ENCODE assay signal across 14 cellular contexts in genomic region chr7:4975626-4976025, GRCh38. TPM values are rescaled to one million over a fixed set of nuclear protein-coding genes. Genes with fewer than 3 reads are reported as not detected.
A peak's percentile ranks its signal among the peaks of the same experiment; 100 is the strongest.
DNase-seq lines count a peak whose midpoint lies in the region; ATAC-seq, FAIRE-seq and TF ChIP-seq lines count a peak whose summit lies in the region.
"Not testable (repeated sequence)": the region's sequence is repeated elsewhere in the genome, so short reads cannot be mapped to it uniquely, and the experiment has no call there.
"Had no signal": no experiment of that assay in that cellular context is flagged by ENCODE, and none has a peak within 500 bp of the region (broad histone marks: within the 10 kb centered on the region; RNA-seq: fewer than 3 reads in every experiment).

No MANE protein-coding gene starts in this region.

- H3K9ac ChIP-seq in BLaER1; SU-DHL-6 (ENCODE audit: low read length); GM12878 (ENCODE audit: control insufficient read depth, insufficient read depth, low read length): not testable (repeated sequence)

- peak; percentile 49 for FAIRE-seq in GM12878 (lab: Jason Lieb, UNC)

- peak overlapping the region; percentile 63 for H3K4me3 Mint-ChIP-seq in activated T-cell treated with anti-CD3 and anti-CD28 coated beads, Interleukin-2, amount 50 U/mL, for 24 hours
- H3K4me3 Mint-ChIP-seq in natural killer cell treated with Interleukin-12 subunit alpha and Interleukin-12 subunit beta and Interleukin-15 and Interleukin-18, amount 100 ng/mL, for 72 hours = peak overlapping the region; percentile 95
- H3K4me3 Mint-ChIP-seq in stimulated activated naive CD8-positive, alpha-beta T cell treated with anti-CD3 and anti-CD28 coated beads, Interleukin-15, amount 100 ng/mL, for 72 hours = peak overlapping the region; percentile 37 to 40

- 94% methylated on average over 11 of the region's 13 CpGs for WGBS in GM12878 (ENCODE audit: insufficient coverage, insufficient replicate concordance, low lambda C conversion rate, missing lambda C conversion rate)

- intact Hi-C loops in GM12878 (cut with micrococcal nuclease; ENCODE audit: unreplicated experiment) = loop anchor here (10.0 kb wide), 3 partner anchors 69 to 181 kb away; partner anchors contain the start of gene RBAK

- not testable (repeated sequence) for H3K4me3 ChIP-seq in BLaER1; SU-DHL-6 (ENCODE audit: insufficient read depth, low read length, poor library complexity, severe bottlenecking)
- peak overlapping the region; percentile 63 for H3K4me3 ChIP-seq in HFF-Myc (replicated peaks; ENCODE audit: low read depth, low read length)
- H3K4me3 ChIP-seq in GM12878 = 0 out of 2 replicates have a peak overlapping the region, but pooled peaks have one; percentile 60
- H3K4me3 ChIP-seq in fibroblast of mammary gland (ENCODE audit: control insufficient read depth, low read depth, low read length) = peak overlapping the region; percentile 67

- TF ChIP-seq CTCF in HFF-Myc (IDR thresholded peaks at IDR 0.05; ENCODE audit: low read depth, low read length, missing control alignments); SU-DHL-6 (IDR thresholded peaks at IDR 0.05; ENCODE audit: insufficient read depth, low read length, poor library complexity, severe bottlenecking); GM12878 (IDR thresholded peaks at IDR 0.05 in 2 of 3, conservative IDR thresholded peaks at IDR 0.05 in 1 of 3; ENCODE audit: control insufficient read depth in 2 of 3, extremely low read depth in 1 of 3, insufficient read depth in 1 of 3, low read depth in 3 of 3, low read length in 3 of 3); fibroblast of mammary gland (conservative IDR thresholded peaks at IDR 0.05; ENCODE audit: control insufficient read depth, insufficient read depth, low read depth, low read length): not testable (repeated sequence)

- in situ Hi-C loops in GM12878 (cut with MboI) = not testable (repeated sequence)

- H3F3A ChIP-seq in SU-DHL-6 (ENCODE audit: insufficient read depth) = not testable (repeated sequence)

- CTCF ChIA-PET in GM12878 (lab: Yijun Ruan, JAX) = not testable (repeated sequence)

- peaks cover 15% of the 10 kb centered on the region for H3K4me1 ChIP-seq in BLaER1
- H3K4me1 ChIP-seq in GM12878 (ENCODE audit: control insufficient read depth, insufficient read depth, low read length) = not testable (repeated sequence)

- ATAC-seq in GM12878; natural killer cell treated with Interleukin-12 subunit alpha and Interleukin-12 subunit beta and Interleukin-15 and Interleukin-18, amount 100 ng/mL, for 72 hours; stimulated activated naive CD8-positive, alpha-beta T cell treated with anti-CD3 and anti-CD28 coated beads, Interleukin-15, amount 100 ng/mL, for 72 hours: not testable (repeated sequence)

- RAD21 ChIA-PET in GM12878 (lab: Charles Lee; ENCODE audit: unreplicated experiment) = interaction anchor here (1.8 kb wide), 1 partner anchor 109 kb away, joined by 6 read pairs; no protein-coding TSS in a partner anchor

- H3K36me3 Mint-ChIP-seq in activated T-cell treated with anti-CD3 and anti-CD28 coated beads, Interleukin-2, amount 50 U/mL, for 24 hours (ENCODE audit: low read depth) = peaks cover 48% of the 10 kb centered on the region
- H3K36me3 Mint-ChIP-seq in natural killer cell treated with Interleukin-12 subunit alpha and Interleukin-12 subunit beta and Interleukin-15 and Interleukin-18, amount 100 ng/mL, for 72 hours = peaks cover 10% of the 10 kb centered on the region

- H3K9me3 Mint-ChIP-seq in activated T-cell treated with anti-CD3 and anti-CD28 coated beads, Interleukin-2, amount 50 U/mL, for 24 hours; natural killer cell treated with Interleukin-12 subunit alpha and Interleukin-12 subunit beta and Interleukin-15 and Interleukin-18, amount 100 ng/mL, for 72 hours; stimulated activated naive CD8-positive, alpha-beta T cell treated with anti-CD3 and anti-CD28 coated beads, Interleukin-15, amount 100 ng/mL, for 72 hours: not testable (repeated sequence)

- TF ChIP-seq RAD21 in GM12878 (IDR thresholded peaks at IDR 0.05; ENCODE audit: insufficient read depth, low read depth, low read length) = not testable (repeated sequence)

- DNase-seq in HFF-Myc (ENCODE audit: extremely low read depth, low read depth); activated T-cell treated with anti-CD3 and anti-CD28 coated beads, Interleukin-2, amount 50 U/mL, for 24 hours; GM12878 (ENCODE audit: low read depth, low spot score); fibroblast of mammary gland (ENCODE audit: low read depth); natural killer cell treated with Interleukin-12 subunit alpha and Interleukin-12 subunit beta and Interleukin-15 and Interleukin-18, amount 100 ng/mL, for 72 hours (ENCODE audit: low spot score); stimulated activated naive CD8-positive, alpha-beta T cell treated with anti-CD3 and anti-CD28 coated beads, Interleukin-15, amount 100 ng/mL, for 72 hours: not testable (repeated sequence)

- not testable (repeated sequence) for H3K9me2 ChIP-seq in SU-DHL-6 (replicated peaks; ENCODE audit: insufficient read depth, low read length)

- peaks cover 30% of the 10 kb centered on the region for H4K20me1 ChIP-seq in BLaER1
- H4K20me1 ChIP-seq in SU-DHL-6 (ENCODE audit: low read depth, low read length); GM12878 (ENCODE audit: control insufficient read depth, insufficient read depth): not testable (repeated sequence)

- H3K4me2 ChIP-seq in BLaER1 = peak overlapping the region; percentile 86
- peak overlapping the region; percentile 84 for H3K4me2 ChIP-seq in SU-DHL-6 (ENCODE audit: low read depth, low read length, poor library complexity, severe bottlenecking)
- H3K4me2 ChIP-seq in GM12878 (ENCODE audit: control insufficient read depth, insufficient read depth) = not testable (repeated sequence)

- not testable (repeated sequence) for H2AFZ ChIP-seq in SU-DHL-6 (ENCODE audit: low read depth, low read length, severe bottlenecking); GM12878 (ENCODE audit: control insufficient read depth, low read depth, low read length)

- H3K4me1 Mint-ChIP-seq in activated T-cell treated with anti-CD3 and anti-CD28 coated beads, Interleukin-2, amount 50 U/mL, for 24 hours (ENCODE audit: low read depth) = peaks cover 46% of the 10 kb centered on the region
- peaks cover 14 to 26% of the 10 kb centered on the region in 2 donors for H3K4me1 Mint-ChIP-seq in natural killer cell treated with Interleukin-12 subunit alpha and Interleukin-12 subunit beta and Interleukin-15 and Interleukin-18, amount 100 ng/mL, for 72 hours (ENCODE audit: low read depth in 2 of 2)
- peaks cover 39% of the 10 kb centered on the region for H3K4me1 Mint-ChIP-seq in stimulated activated naive CD8-positive, alpha-beta T cell treated with anti-CD3 and anti-CD28 coated beads, Interleukin-15, amount 100 ng/mL, for 72 hours

- SMC1A ChIA-PET in GM12878 (lab: Charles Lee; ENCODE audit: uncharacterized antibody, unreplicated experiment) = not testable (repeated sequence)

- TF ChIP-seq EP300 in GM12878 (IDR thresholded peaks at IDR 0.05; ENCODE audit: borderline replicate concordance in 1 of 2, control insufficient read depth in 1 of 2, low read depth in 2 of 2, low read length in 2 of 2) = not testable (repeated sequence)

- H3K27me3 Mint-ChIP-seq in activated T-cell treated with anti-CD3 and anti-CD28 coated beads, Interleukin-2, amount 50 U/mL, for 24 hours; natural killer cell treated with Interleukin-12 subunit alpha and Interleukin-12 subunit beta and Interleukin-15 and Interleukin-18, amount 100 ng/mL, for 72 hours; stimulated activated naive CD8-positive, alpha-beta T cell treated with anti-CD3 and anti-CD28 coated beads, Interleukin-15, amount 100 ng/mL, for 72 hours: not testable (repeated sequence)

- not testable (repeated sequence) for H3K9me3 ChIP-seq in BLaER1; SU-DHL-6 (ENCODE audit: insufficient read depth, low read length); GM12878 (replicated peaks; ENCODE audit: control insufficient read depth, insufficient read depth, low read length)

- H3K36me3 ChIP-seq in BLaER1 (peaks cover 43% of the 10 kb centered on the region), SU-DHL-6 (ENCODE audit: low read length) (0 out of 2 replicates have a peak, but pooled peaks cover 11% of the 10 kb centered on the region), GM12878 (ENCODE audit: control insufficient read depth in 2 of 2, insufficient read depth in 2 of 2, low read length in 1 of 2) (peaks cover 0 to 13% of the 10 kb centered on the region in 2 experiments; a peak in 2 of 4 replicates)

- not testable (repeated sequence) for BruUV-seq in GM12878 (replicated peaks; lab: Mats Ljungman, UMichigan)

- not testable (repeated sequence) for H3K27ac ChIP-seq in BLaER1; SU-DHL-6 (ENCODE audit: low read depth, low read length); GM12878 (ENCODE audit: control insufficient read depth, insufficient read depth)

- not testable (repeated sequence) for H3K27me3 ChIP-seq in BLaER1; SU-DHL-6 (ENCODE audit: low read length); GM12878 (replicated peaks in 1 of 2; ENCODE audit: control insufficient read depth in 2 of 2, insufficient read depth in 2 of 2, low read length in 1 of 2)

- H3K79me2 ChIP-seq in SU-DHL-6 (ENCODE audit: insufficient read depth, low read length) (peaks cover 14% of the 10 kb centered on the region), GM12878 (ENCODE audit: control insufficient read depth, insufficient read depth, low read length) (peaks cover 12% of the 10 kb centered on the region)

- POLR2A ChIA-PET in GM12878 (lab: Charles Lee) = not testable (repeated sequence)

- H3K27ac Mint-ChIP-seq in activated T-cell treated with anti-CD3 and anti-CD28 coated beads, Interleukin-2, amount 50 U/mL, for 24 hours = peak overlapping the region; percentile 59
- not testable (repeated sequence) for H3K27ac Mint-ChIP-seq in natural killer cell treated with Interleukin-12 subunit alpha and Interleukin-12 subunit beta and Interleukin-15 and Interleukin-18, amount 100 ng/mL, for 72 hours; stimulated activated naive CD8-positive, alpha-beta T cell treated with anti-CD3 and anti-CD28 coated beads, Interleukin-15, amount 100 ng/mL, for 72 hours

- not testable (repeated sequence) for TF ChIP-seq POLR2A in GM12878 (IDR thresholded peaks at IDR 0.05; ENCODE audit: low read depth, low read length)

RNA-seq across cellular contexts. Expression of gene MMD2, which starts 16.6 kb away (rescaled TPM):
- not detected in 2 replicates for total RNA-seq in GM12878 (2013; cell fraction: nucleolus; rRNA removed)
- total RNA-seq in GM12878 (2014; rRNA removed) (not detected in 2 replicates), GM12878 (2014; rRNA removed; fragmentation: Illumina TruSeq; extraction: Trizol) (not detected in 2 replicates), GM12878 (2021) (not detected in 2 replicates)
- polyA plus RNA-seq in GM12878 (2011; ENCODE audit: low read depth) = not detected
- polyA plus RNA-seq in GM12878 (2011; rRNA removed) (not detected in 2 replicates), GM12878 (2014; fragmentation: Illumina TruSeq; extraction: Trizol) (not detected in 2 replicates), GM12878 (2014; fragmentation: Nextera tagmentation; extraction: Ambion mirVana) (not detected), GM12878 (2014; rRNA removed) (not detected in 2 replicates), GM12878 (2016; fragmentation: Nextera tagmentation; extraction: Ambion mirVana) (not detected)
- not detected in 2 replicates for polyA plus RNA-seq in GM12878 (2011; cell fraction: cytosol; rRNA removed)
- not detected in 2 replicates for polyA plus RNA-seq in GM12878 (2011; cell fraction: nucleus; rRNA removed)
- polyA plus RNA-seq in GM12878 (2012) = not detected in 2 replicates
- polyA minus RNA-seq in GM12878 (2011; rRNA and poly(A)+ RNA removed) = not detected in 2 replicates
- polyA minus RNA-seq in GM12878 (2011; cell fraction: cytosol; rRNA and poly(A)+ RNA removed) = not detected in 2 replicates
- polyA minus RNA-seq in GM12878 (2011; cell fraction: nucleus; rRNA and poly(A)+ RNA removed) = not detected in 2 replicates
- not detected for total RNA-seq in natural killer cell treated with Interleukin-12 subunit alpha and Interleukin-12 subunit beta and Interleukin-15 and Interleukin-18, amount 100 ng/mL, for 72 hours
- total RNA-seq: A673, esophagus muscularis mucosa, renal cortical epithelial cell, SK-MEL-5, ureter had no signal
- polyA plus RNA-seq: CD14-positive monocyte had no signal

Comparison
In these comparisons a context has a peak if more than half of its experiments do, and no peak if none do; other contexts are left out.
1. H3K4me3 Mint-ChIP-seq: peak in every context shown above with its lines; median percentile 95 in natural killer cell treated with Interleukin-12 subunit alpha and Interleukin-12 subunit beta and Interleukin-15 and Interleukin-18, amount 100 ng/mL, for 72 hours; 63 in activated T-cell treated with anti-CD3 and anti-CD28 coated beads, Interleukin-2, amount 50 U/mL, for 24 hours; 38 in stimulated activated naive CD8-positive, alpha-beta T cell treated with anti-CD3 and anti-CD28 coated beads, Interleukin-15, amount 100 ng/mL, for 72 hours.